16 cellular contexts compared by ENCODE assay signal in genomic region chr5:10482791-10483530, GRCh38. TPM values are rescaled to one million over a fixed set of nuclear protein-coding genes. Genes with fewer than 3 reads are reported as not detected.
DNase-seq lines count a peak whose midpoint lies in the region; ATAC-seq, FAIRE-seq and TF ChIP-seq lines count a peak whose summit lies in the region.
"Had no signal": no experiment of that assay in that cellular context is flagged by ENCODE, and none has a peak within 500 bp of the region (broad histone marks: within the 10 kb centered on the region; RNA-seq: fewer than 3 reads in every experiment).

No MANE protein-coding gene starts in this region.

- FAIRE-seq in HepG2 (lab: Jason Lieb, UNC) (no peak), H1 (lab: Jason Lieb, UNC) (no peak)
- FAIRE-seq: GM12891 had no signal

- H3K79me1 ChIP-seq in H1 (ENCODE audit: low read depth, low read length) = no peaks in the 10 kb centered on the region

- TF ChIP-seq POLR2A in HepG2 (IDR thresholded peaks at IDR 0.05; ENCODE audit: insufficient read depth in 1 of 2, low read depth in 2 of 2, low read length in 2 of 2) (no peak), right lobe of liver (IDR thresholded peaks at IDR 0.05) (no peak), H1 (IDR thresholded peaks at IDR 0.05; ENCODE audit: control extremely low read depth in 1 of 2, low read depth in 2 of 2, low read length in 2 of 2) (no peak)

- H3K56ac ChIP-seq in H1 (replicated peaks; ENCODE audit: insufficient read length, low read depth, low read length) = no peak overlapping the region

- no peak overlapping the region for H3K4ac ChIP-seq in H1 (replicated peaks; ENCODE audit: insufficient read length, low read depth, low read length)

- peak overlapping the region; percentile 17; the same call in 1 of the 2 replicates for H2BK12ac ChIP-seq in H1 (ENCODE audit: low read depth, low read length)

- H3K4me3 ChIP-seq in HepG2 (replicated peaks in 1 of 3; ENCODE audit: insufficient read depth in 1 of 3, low read depth in 2 of 3, low read length in 3 of 3) (no peak overlapping the region), right lobe of liver (no peak overlapping the region), H1 (ENCODE audit: extremely low read depth in 1 of 4, insufficient read depth in 2 of 4, low read depth in 3 of 4, low read length in 4 of 4) (no peak overlapping the region), HAP-1 (no peak overlapping the region)

- TF ChIP-seq CTCF in HepG2 (CRISPR knock-in tag; IDR thresholded peaks at IDR 0.05) = no peak
- no peak for TF ChIP-seq CTCF in right lobe of liver (IDR thresholded peaks at IDR 0.05)
- no peak for TF ChIP-seq CTCF in H1 (IDR thresholded peaks at IDR 0.05; ENCODE audit: control extremely low read depth in 1 of 3, insufficient read depth in 1 of 3, low read depth in 1 of 3, low read length in 3 of 3)

- H3K27ac ChIP-seq in HepG2 (ENCODE audit: extremely low read length, insufficient read depth, low read length) (no peak overlapping the region), right lobe of liver (no peak overlapping the region), H1 (ENCODE audit: low read depth, low read length) (no peak overlapping the region)
- H3K27ac ChIP-seq: 22Rv1 had no signal

- H4K5ac ChIP-seq in H1 (ENCODE audit: insufficient read length, low read depth, low read length) = no peak overlapping the region

- no peaks in the 10 kb centered on the region for H4K20me1 ChIP-seq in HepG2 (ENCODE audit: insufficient read depth, low read length)
- H4K20me1 ChIP-seq in H1 (replicated peaks in 1 of 2; ENCODE audit: control insufficient read depth in 1 of 2, insufficient read depth in 2 of 2, low read length in 2 of 2) = no peaks in the 10 kb centered on the region

- BruUV-seq in HepG2 (replicated peaks; lab: Mats Ljungman, UMichigan) = no TSS peak

- no peaks in the 10 kb centered on the region for H3K36me3 ChIP-seq in HepG2 (replicated peaks in 1 of 2; ENCODE audit: control insufficient read depth in 1 of 2, insufficient read depth in 2 of 2, low read length in 2 of 2)
- H3K36me3 ChIP-seq in right lobe of liver = no peaks in the 10 kb centered on the region
- no peaks in the 10 kb centered on the region for H3K36me3 ChIP-seq in H1 (ENCODE audit: control insufficient read depth in 2 of 4, insufficient read depth in 4 of 4, low read length in 3 of 4)
- no peaks in the 10 kb centered on the region for H3K36me3 ChIP-seq in HAP-1 (replicated peaks)

- POLR2A ChIA-PET in HepG2 (lab: Yijun Ruan, JAX) (no interaction called here), H1 (lab: Charles Lee; ENCODE audit: partially characterized antibody) (no interaction called here)

- CTCF ChIA-PET in HepG2 (lab: Yijun Ruan, JAX; ENCODE audit: low intra/inter-chr PET ratio, low total read pairs) = no interaction called here
- CTCF ChIA-PET in H1 (lab: Charles Lee; ENCODE audit: partially characterized antibody) = interaction anchor here (0.9 to 1.4 kb wide), 2 partner anchors 16 to 30 kb away, joined by 3 to 4 read pairs; no protein-coding TSS in a partner anchor

- no peak overlapping the region for H2BK20ac ChIP-seq in H1 (ENCODE audit: low read length)

- TF ChIP-seq EP300 in HepG2 (IDR thresholded peaks at IDR 0.05; ENCODE audit: low read depth in 2 of 2, low read length in 2 of 2) (no peak), HepG2 (CRISPR knock-in tag; IDR thresholded peaks at IDR 0.05; ENCODE audit: borderline replicate concordance) (no peak), H1 (IDR thresholded peaks at IDR 0.05; ENCODE audit: borderline replicate concordance in 1 of 2, low read depth in 2 of 2, low read length in 2 of 2) (no peak)

- no peak overlapping the region for H4K91ac ChIP-seq in H1 (replicated peaks; ENCODE audit: insufficient read length, low read length)

- H3K9me3 ChIP-seq in HepG2 (ENCODE audit: low read length) (no peaks in the 10 kb centered on the region), right lobe of liver (no peaks in the 10 kb centered on the region), H1 (ENCODE audit: insufficient read depth in 2 of 2, low read depth in 1 of 2, low read length in 1 of 2) (no peaks in the 10 kb centered on the region), HAP-1 (no peaks in the 10 kb centered on the region)

- in situ Hi-C loops in HepG2 (cut with HindIII; ENCODE audit: extremely low pct_ligation_motif_present, low pct_unique_long_range_greater_than_20kb) (no loop called here), HAP-1 (cut with MboI; ENCODE audit: low sequenced_read_pairs) (no loop called here)

- H3K23ac ChIP-seq in H1 (ENCODE audit: insufficient read length) = no peak overlapping the region

- TF ChIP-seq RAD21 in HepG2 (CRISPR knock-in tag; IDR thresholded peaks at IDR 0.05) (no peak), H1 (IDR thresholded peaks at IDR 0.05 in 1 of 2, conservative IDR thresholded peaks at IDR 0.05 in 1 of 2; ENCODE audit: low read depth in 2 of 2, low read length in 2 of 2) (no peak)

- no peak overlapping the region for H2AK5ac ChIP-seq in H1 (ENCODE audit: low read depth, low read length)

- H2BK5ac ChIP-seq in H1 (ENCODE audit: low read depth, low read length) = no peak overlapping the region

- DNase-seq in HepG2 (ENCODE audit: low spot score) (no peak), right lobe of liver (no peak), NCI-H82 treated with DMSO at 0.1 percent for 48 hours (lab: John Stamatoyannopoulos, UW; ENCODE audit: unreplicated experiment) (peak; percentile 46), H1 (ENCODE audit: low read depth in 1 of 2, low spot score in 2 of 2) (no peak), activated gamma-delta T cell treated with Interleukin-2 at 50 U/mL for 16 hours (no peak), HAP-1 (ENCODE audit: low spot score in 2 of 2) (no peak)
- DNase-seq in stimulated activated naive CD4-positive, alpha-beta T cell treated with Interleukin-2 at 50 U/mL for 16 hours (lab: John Stamatoyannopoulos, UW) = no peak
- DNase-seq: CD8-positive, alpha-beta T cell; DMS 273 treated with DMSO at 0.1 percent for 48 hours; DMS79 had no signal

- no peak overlapping the region for H3K14ac ChIP-seq in H1 (ENCODE audit: insufficient read length)

- no peaks in the 10 kb centered on the region for H3K23me2 ChIP-seq in H1 (ENCODE audit: low read depth, low read length)

- WGBS in HepG2 (ENCODE audit: low lambda C conversion rate) = 55% methylated on average over 11 of the region's 12 CpGs
- WGBS in right lobe of liver (ENCODE audit: insufficient coverage, low coverage, low lambda C conversion rate, missing lambda C conversion rate) = 84% methylated on average over 10 of the region's 12 CpGs
- 92% methylated on average over 12 of the region's 12 CpGs; no CpG with 5 or more reads in 1 of the 2 experiments for WGBS in H1 (ENCODE audit: extremely low coverage in 1 of 2, insufficient coverage in 1 of 2, insufficient read length in 1 of 2, insufficient replicate concordance in 2 of 2, low coverage in 1 of 2, low lambda C conversion rate in 2 of 2, missing lambda C conversion rate in 1 of 2), 2 experiments

- H3K79me2 ChIP-seq in HepG2 (ENCODE audit: insufficient read depth, low read length) = no peaks in the 10 kb centered on the region
- no peaks in the 10 kb centered on the region for H3K79me2 ChIP-seq in H1 (ENCODE audit: control insufficient read depth in 1 of 2, insufficient read depth in 2 of 2, low read length in 2 of 2)

- H3K18ac ChIP-seq in H1 (ENCODE audit: extremely low read depth, low read length) = no peak overlapping the region

- H3K4me1 ChIP-seq in HepG2 (ENCODE audit: insufficient read depth, low read length) (peaks cover 15% of the 10 kb centered on the region), right lobe of liver (no peaks in the 10 kb centered on the region), H1 (replicated peaks in 1 of 4; ENCODE audit: control insufficient read depth in 3 of 4, insufficient read depth in 4 of 4, low read length in 3 of 4) (peaks cover 5 to 12% (median 8%) of the 10 kb centered on the region in 4 experiments; a peak in 4 of 7 replicates), HAP-1 (no peaks in the 10 kb centered on the region)

- H2AFZ ChIP-seq in HepG2 (ENCODE audit: low read length) = no peak overlapping the region
- no peak overlapping the region for H2AFZ ChIP-seq in H1 (ENCODE audit: low read length)

- H2BK15ac ChIP-seq in H1 (ENCODE audit: low read length) = peak overlapping the region; percentile 61; the same call in 1 of the 2 replicates

- H3K27me3 ChIP-seq in HepG2 (ENCODE audit: control insufficient read depth in 1 of 2, insufficient read depth in 2 of 2, low read length in 2 of 2) (peaks cover 0 to 21% of the 10 kb centered on the region in 2 experiments; a peak in 2 of 5 replicates), right lobe of liver (no peaks in the 10 kb centered on the region), H1 (replicated peaks in 1 of 4; ENCODE audit: control insufficient read depth in 3 of 4, extremely low read depth in 1 of 4, insufficient read depth in 3 of 4, low read length in 3 of 4) (no peaks in the 10 kb centered on the region), HAP-1 (ENCODE audit: low read depth) (no peaks in the 10 kb centered on the region)

- intact Hi-C loops in HepG2 (cut with micrococcal nuclease; ENCODE audit: unreplicated experiment) = no loop called here
- intact Hi-C loops in right lobe of liver (cut with DNase I) = no loop called here

- H3K9ac ChIP-seq in HepG2 (ENCODE audit: insufficient read depth, low read depth, low read length) (no peak overlapping the region), H1 (replicated peaks in 1 of 4; ENCODE audit: extremely low read depth in 1 of 4, low read depth in 3 of 4, low read length in 3 of 4) (no peak overlapping the region)

- no peak for ATAC-seq in HepG2
- ATAC-seq in right lobe of liver = no peak
- no peak for ATAC-seq in HG03097 (IDR thresholded peaks at IDR 0.05; ENCODE audit: low FRiP score, unreplicated experiment)
- ATAC-seq: CD8-positive, alpha-beta T cell; HCT116 had no signal

- H3K4me2 ChIP-seq in HepG2 (ENCODE audit: low read depth, low read length) (no peak overlapping the region), H1 (ENCODE audit: insufficient read depth in 1 of 2, low read depth in 2 of 2, low read length in 2 of 2) (no peak overlapping the region)

- no peak overlapping the region for H2BK120ac ChIP-seq in H1 (replicated peaks; ENCODE audit: low read depth, low read length)

- H4K8ac ChIP-seq in H1 (ENCODE audit: extremely low read depth, insufficient read depth, low read length) = no peak overlapping the region

RNA-seq across cellular contexts. Expression of gene ROPN1L, which starts 41.3 kb away (rescaled TPM):
- total RNA-seq in HepG2 (2016; rRNA removed; fragmentation: Illumina TruSeq; extraction: Trizol) (not detected in 2 replicates), right lobe of liver (under 1 TPM in 4 of 6 experiments, not detected in 2; 0.24 to 0.83 (median 0.40) TPM)
- not detected in 2 replicates for total RNA-seq in HepG2 (2016; cell fraction: cytosol; rRNA removed; fragmentation: Illumina TruSeq; extraction: Trizol; ENCODE audit: low read depth)
- total RNA-seq in HepG2 (2016; cell fraction: insoluble cytoplasmic fraction; rRNA removed; fragmentation: Illumina TruSeq; extraction: Trizol) = not detected in 2 replicates
- total RNA-seq in HepG2 (2016; cell fraction: membrane; rRNA removed; fragmentation: Illumina TruSeq; extraction: Trizol) = not detected in 2 replicates
- total RNA-seq in HepG2 (2016; cell fraction: nucleus; rRNA removed; fragmentation: Illumina TruSeq; extraction: Trizol) = not detected in 2 replicates
- polyA plus RNA-seq in HepG2 (2011; rRNA removed) (0.08 TPM in 1 of 2 replicates, not detected in the other), H1 (2011; rRNA removed) (0.24 and 0.28 TPM in 2 replicates)
- polyA plus RNA-seq in HepG2 (2011; cell fraction: cytosol; rRNA removed) = 0.11 TPM in 1 of 2 replicates, not detected in the other
- 0.14 and 0.66 TPM in 2 replicates for polyA plus RNA-seq in HepG2 (2011; cell fraction: nucleus; rRNA removed)
- not detected in 2 replicates for polyA plus RNA-seq in HepG2 (2012)
- polyA plus RNA-seq in HepG2 (2016; cell fraction: cytosol; fragmentation: Illumina TruSeq; extraction: Trizol; ENCODE audit: low read depth) = not detected in 2 replicates
- polyA plus RNA-seq in HepG2 (2016; cell fraction: insoluble cytoplasmic fraction; fragmentation: Illumina TruSeq; extraction: Trizol; ENCODE audit: low read depth) = not detected in 2 replicates
- not detected in 2 replicates for polyA plus RNA-seq in HepG2 (2016; cell fraction: membrane; fragmentation: Illumina TruSeq; extraction: Trizol; ENCODE audit: low read depth)
- polyA plus RNA-seq in HepG2 (2016; cell fraction: nucleus; fragmentation: Illumina TruSeq; extraction: Trizol; ENCODE audit: insufficient read depth, low read depth) = not detected in 2 replicates
- polyA minus RNA-seq in HepG2 (2011; rRNA and poly(A)+ RNA removed; ENCODE audit: low replicate concordance) = 0.23 and 0.62 TPM in 2 replicates
- polyA minus RNA-seq in HepG2 (2011; cell fraction: cytosol; rRNA and poly(A)+ RNA removed) = not detected in 2 replicates
- 0.99 and 1.3 TPM in 2 replicates for polyA minus RNA-seq in HepG2 (2011; cell fraction: nucleus; rRNA and poly(A)+ RNA removed)
- total RNA-seq in H1 (2021; fragmentation: NEBNext Ultra II Directional; extraction: Animal tissue kit (Norgen Biotek cat#: 25700)) = 0.38 and 0.73 TPM in 2 replicates
- polyA plus RNA-seq in H1 (2011; cell fraction: cytosol; rRNA removed) = 0.34 TPM
- polyA plus RNA-seq in H1 (2011; cell fraction: nucleus; rRNA removed) = 0.21 TPM
- polyA plus RNA-seq in H1 (2012, experiment 1 of 2) = 0.15 to 0.46 TPM in 2 of 4 replicates, not detected in the others
- not detected for polyA plus RNA-seq in H1 (2012, experiment 2 of 2)
- 0.22 TPM for polyA plus RNA-seq in H1 (2013, experiment 1 of 2)
- polyA plus RNA-seq in H1 (2013, experiment 2 of 2) = 0.24 TPM
- 0.51 TPM in 1 of 2 replicates, not detected in the other for polyA minus RNA-seq in H1 (2011; rRNA and poly(A)+ RNA removed)
- not detected for polyA minus RNA-seq in H1 (2011; cell fraction: cytosol; rRNA and poly(A)+ RNA removed)
- polyA minus RNA-seq in H1 (2011; cell fraction: nucleus; rRNA and poly(A)+ RNA removed) = not detected
- total RNA-seq: CD8-positive, alpha-beta T cell; G401; HT-29 had no signal
